ENCODE assay signal across 17 cellular contexts in genomic region chr10:132526676-132527075, GRCh38. TPM values are rescaled to one million over a fixed set of nuclear protein-coding genes. Genes with fewer than 3 reads are reported as not detected.
A peak's percentile ranks its signal among the peaks of the same experiment; 100 is the strongest.
DNase-seq lines count a peak whose midpoint lies in the region; ATAC-seq and TF ChIP-seq lines count a peak whose summit lies in the region.
"Had no signal": no experiment of that assay in that cellular context is flagged by ENCODE, and none has a peak within 500 bp of the region (broad histone marks: within the 10 kb centered on the region; RNA-seq: fewer than 3 reads in every experiment).

No MANE protein-coding gene starts in this region.

- H2AK9ac ChIP-seq in IMR-90 (replicated peaks; ENCODE audit: low read depth, low read length, poor library complexity), result no peak overlapping the region

- peak; percentile 35 for ATAC-seq in IMR-90 (ENCODE audit: low read depth)
- ATAC-seq: right lobe of liver; stimulated activated memory B cell treated with anti-CD40 and anti-IgM and Interleukin-4, amounts not matched to agents 10 μg/mL and 1 μg/mL and 100 μg/mL, for 72 hours had no signal

- H3K23ac ChIP-seq in IMR-90 (ENCODE audit: low read depth, low read length), result no peak overlapping the region
- no peak overlapping the region for H3K23ac ChIP-seq in mesenchymal stem cell (ENCODE audit: low read length in 2 of 2)

- H3K14ac ChIP-seq in IMR-90 (replicated peaks; ENCODE audit: low read depth, low read length), result no peak overlapping the region
- H3K14ac ChIP-seq in mesenchymal stem cell (ENCODE audit: low read length in 2 of 2), result no peak overlapping the region

- H2AK5ac ChIP-seq in IMR-90 (ENCODE audit: low read depth, low read length), result no peak overlapping the region
- H2AK5ac ChIP-seq in mesenchymal stem cell (ENCODE audit: low read length, severe bottlenecking), result no peak overlapping the region

- no peak overlapping the region for H2BK15ac ChIP-seq in IMR-90 (ENCODE audit: low read depth, low read length)
- H2BK15ac ChIP-seq in mesenchymal stem cell (ENCODE audit: low read depth, poor library complexity, severe bottlenecking), result no peak overlapping the region

- no peak overlapping the region for H2BK12ac ChIP-seq in mesenchymal stem cell (ENCODE audit: low read length in 2 of 2)

- 49% methylated on average over 2 of the region's 16 CpGs; no CpG with 5 or more reads in 1 of the 2 experiments for WGBS in IMR-90 (ENCODE audit: extremely low coverage in 2 of 2, insufficient read length in 1 of 2), 2 experiments
- 39% methylated on average over 11 of the region's 16 CpGs for WGBS in mesenchymal stem cell

- H3K56ac ChIP-seq in IMR-90 (ENCODE audit: extremely low read depth, insufficient read depth, low read length), result no peak overlapping the region

- H2BK20ac ChIP-seq in IMR-90 (ENCODE audit: low read depth, low read length), result no peak overlapping the region

- no peak overlapping the region for H2BK120ac ChIP-seq in IMR-90 (ENCODE audit: low read depth, low read length)
- no peak overlapping the region for H2BK120ac ChIP-seq in mesenchymal stem cell (ENCODE audit: low read depth, low read length)

- H4K8ac ChIP-seq in IMR-90 (ENCODE audit: low read depth in 2 of 2, low read length in 2 of 2), result no peak overlapping the region
- no peak overlapping the region for H4K8ac ChIP-seq in mesenchymal stem cell (ENCODE audit: low read length)

- H3K27ac ChIP-seq in IMR-90 (ENCODE audit: insufficient read depth, low read length), result no peak overlapping the region
- no peak overlapping the region for H3K27ac ChIP-seq in mesenchymal stem cell (ENCODE audit: low read length, poor library complexity, severe bottlenecking)
- H3K27ac ChIP-seq: BLaER1 treated with 17β-estradiol and CSF1 and Interleukin-3, amounts not matched to agents 10 nM and 100 nM; right lobe of liver had no signal

- H3K27me3 ChIP-seq in IMR-90 (ENCODE audit: control insufficient read depth, insufficient read depth, low read length), result no peaks in the 10 kb centered on the region
- H3K27me3 ChIP-seq in mesenchymal stem cell (ENCODE audit: control insufficient read depth in 1 of 2, insufficient read depth in 1 of 2, low read length in 2 of 2), result peaks cover 31 to 41% of the 10 kb centered on the region in 2 experiments
- H3K27me3 ChIP-seq: right lobe of liver had no signal

- POLR2A ChIA-PET in IMR-90 (lab: Charles Lee; ENCODE audit: unreplicated experiment), result interaction anchor here (0.6 kb wide), 1 partner anchor 10 kb away, joined by 3 read pairs; no protein-coding TSS in a partner anchor

- dilution Hi-C loops in IMR-90 (cut with HindIII; ENCODE audit: low sequenced_read_pairs, unreplicated experiment), result no loop called here

- DNase-seq in AG08396 (ENCODE audit: low spot score) (peak; percentile 73), IMR-90 (peak; percentile 72), dedifferentiated amniotic fluid mesenchymal stem cell (ENCODE audit: extremely low spot score) (peak; percentile 72), mesenchymal stem cell (peak; percentile 69), KBM-7 (no peak), HT-29 (ENCODE audit: low spot score) (no peak), NCI-H82 treated with DMSO at 0.1 percent for 48 hours (lab: John Stamatoyannopoulos, UW; ENCODE audit: unreplicated experiment) (no peak)
- no peak for DNase-seq in activated CD8-positive, alpha-beta memory T cell treated with anti-CD3 and anti-CD28 coated beads, Interleukin-2, amount 50 U/mL, for 4 hours
- DNase-seq: activated CD4-positive, alpha-beta T cell treated with anti-CD3 and anti-CD28 coated beads, Interleukin-2, amount 50 U/mL, for 4 hours; amygdala; DMS53; mammary epithelial cell; NCI-H1105 had no signal

- H3K4ac ChIP-seq in IMR-90 (ENCODE audit: low read depth, low read length) (no peak overlapping the region), mesenchymal stem cell (ENCODE audit: low read depth in 1 of 2, low read length in 2 of 2) (no peak overlapping the region)

- BruUV-seq in IMR-90 (replicated peaks; lab: Mats Ljungman, UMichigan), result no TSS peak

- H4K91ac ChIP-seq in IMR-90 (ENCODE audit: insufficient read depth, low read depth, low read length), result no peak overlapping the region
- no peak overlapping the region for H4K91ac ChIP-seq in mesenchymal stem cell (ENCODE audit: low read length)

- H2BK5ac ChIP-seq in IMR-90 (ENCODE audit: low read depth, low read length, poor library complexity, severe bottlenecking), result no peak overlapping the region
- no peak overlapping the region for H2BK5ac ChIP-seq in mesenchymal stem cell (ENCODE audit: low read depth, low read length, poor library complexity, severe bottlenecking)

- H3K9me3 ChIP-seq in IMR-90 (ENCODE audit: control insufficient read depth, insufficient read depth, low read length) (no peaks in the 10 kb centered on the region), mesenchymal stem cell (ENCODE audit: control insufficient read depth, low read length) (peaks cover 10% of the 10 kb centered on the region)
- H3K9me3 ChIP-seq: right lobe of liver had no signal

- H3K36me3 ChIP-seq in IMR-90 (ENCODE audit: control insufficient read depth, insufficient read depth, low read length) (no peaks in the 10 kb centered on the region), mesenchymal stem cell (ENCODE audit: control insufficient read depth in 1 of 2, insufficient read depth in 2 of 2, low read depth in 1 of 2, low read length in 2 of 2) (no peaks in the 10 kb centered on the region)
- H3K36me3 ChIP-seq: BLaER1 treated with 17β-estradiol and CSF1 and Interleukin-3, amounts not matched to agents 10 nM and 100 nM; right lobe of liver had no signal

- no peaks in the 10 kb centered on the region for H4K20me1 ChIP-seq in IMR-90 (ENCODE audit: insufficient read depth, low read length)

- H3K79me1 ChIP-seq in IMR-90 (ENCODE audit: low read depth in 1 of 2, low read length in 2 of 2) (no peaks in the 10 kb centered on the region; a peak in 1 of 4 replicates), mesenchymal stem cell (replicated peaks; ENCODE audit: low read length, poor library complexity, severe bottlenecking) (no peaks in the 10 kb centered on the region)

- no peak overlapping the region for H3K18ac ChIP-seq in IMR-90 (ENCODE audit: low read depth, low read length)
- no peak overlapping the region for H3K18ac ChIP-seq in mesenchymal stem cell (ENCODE audit: low read depth in 1 of 2, low read length in 2 of 2)

- H3K4me3 ChIP-seq in IMR-90 (ENCODE audit: insufficient read depth, low read depth, low read length) (no peak overlapping the region), mesenchymal stem cell (ENCODE audit: insufficient read depth in 1 of 2, low read depth in 1 of 2, low read length in 2 of 2) (no peak overlapping the region)
- H3K4me3 ChIP-seq: BLaER1 treated with 17β-estradiol and CSF1 and Interleukin-3, amounts not matched to agents 10 nM and 100 nM; HAP-1; right lobe of liver had no signal

- CTCF ChIA-PET in IMR-90 (lab: Yijun Ruan, JAX), result no interaction called here

- H3K4me1 ChIP-seq in IMR-90 (ENCODE audit: control insufficient read depth, insufficient read depth, low read length), result peaks cover 10% of the 10 kb centered on the region; the same call in 1 of the 2 replicates
- H3K4me1 ChIP-seq in mesenchymal stem cell (ENCODE audit: control insufficient read depth, insufficient read depth, low read depth, low read length), result no peaks in the 10 kb centered on the region
- H3K4me1 ChIP-seq: HAP-1, right lobe of liver had no signal

- in situ Hi-C loops in IMR-90 (cut with MboI; ENCODE audit: low sequenced_read_pairs) (no loop called here), KBM-7 (cut with MboI; ENCODE audit: low pct_unique_long_range_greater_than_20kb, low sequenced_read_pairs) (no loop called here)

- no peak overlapping the region for H2AFZ ChIP-seq in IMR-90 (replicated peaks; ENCODE audit: low read length, poor library complexity)
- no peak overlapping the region for H2AFZ ChIP-seq in mesenchymal stem cell (ENCODE audit: low read depth, low read length)

- no peak for TF ChIP-seq CTCF in IMR-90 (conservative IDR thresholded peaks at IDR 0.05; ENCODE audit: low read depth, low read length)

- H3K9ac ChIP-seq in IMR-90 (ENCODE audit: low read depth, low read length) (no peak overlapping the region), mesenchymal stem cell (ENCODE audit: low read length) (no peak overlapping the region)
- H3K9ac ChIP-seq: BLaER1 treated with 17β-estradiol and CSF1 and Interleukin-3, amounts not matched to agents 10 nM and 100 nM had no signal

- no peak overlapping the region for H4K5ac ChIP-seq in IMR-90 (ENCODE audit: low read depth, low read length)

- H3K9me1 ChIP-seq in IMR-90 (ENCODE audit: insufficient read depth, low read length), result 0 out of 2 replicates have a peak, but pooled peaks cover 3% of the 10 kb centered on the region

- TF ChIP-seq POLR2A in IMR-90 (IDR thresholded peaks at IDR 0.05; ENCODE audit: low read depth, low read length), result no peak

- TF ChIP-seq RAD21 in IMR-90 (IDR thresholded peaks at IDR 0.05; ENCODE audit: low read length), result no peak

- H3K4me2 ChIP-seq in IMR-90 (ENCODE audit: low read depth, low read length) (no peak overlapping the region), mesenchymal stem cell (ENCODE audit: low read length, poor library complexity, severe bottlenecking) (no peak overlapping the region)
- H3K4me2 ChIP-seq: BLaER1 treated with 17β-estradiol and CSF1 and Interleukin-3, amounts not matched to agents 10 nM and 100 nM had no signal

- intact Hi-C loops in IMR-90 (cut with micrococcal nuclease), result no loop called here

TF ChIP-seq in IMR-90, 13 proteins besides CTCF, POLR2A, EP300 and RAD21 (continues in another document):
- TF ChIP-seq RFX5 (IDR thresholded peaks at IDR 0.05; ENCODE audit: low read depth, low read length), result no peak
- no peak for TF ChIP-seq CHD1 (IDR thresholded peaks at IDR 0.05; ENCODE audit: low read depth, low read length)
- no peak for TF ChIP-seq RCOR1 (IDR thresholded peaks at IDR 0.05; ENCODE audit: insufficient replicate concordance, low read length)
- no peak for TF ChIP-seq MXI1 (IDR thresholded peaks at IDR 0.05; ENCODE audit: borderline replicate concordance, low read depth, low read length)
- TF ChIP-seq NFE2L2 (IDR thresholded peaks at IDR 0.05; ENCODE audit: low read depth, low read length), result peak; percentile 10; the same call in 1 of the 2 replicates

RNA-seq across cellular contexts. Expression of gene INPP5A, which starts 10.9 kb away (rescaled TPM):
- 31.7 and 36.7 TPM in 2 replicates for total RNA-seq in IMR-90 (2012; rRNA removed)
- 20.6 and 21.4 TPM in 2 replicates for polyA plus RNA-seq in IMR-90 (2012; rRNA removed)
- 15.9 and 20.4 TPM in 2 replicates for polyA plus RNA-seq in IMR-90 (2012; cell fraction: cytosol; rRNA removed)
- 12.2 and 16.8 TPM in 2 replicates for polyA plus RNA-seq in IMR-90 (2012; cell fraction: nucleus; rRNA removed; ENCODE audit: low replicate concordance)
- polyA plus RNA-seq in mesenchymal stem cell (2013, experiment 1 of 2), result 31.4 TPM
- polyA plus RNA-seq in mesenchymal stem cell (2013, experiment 2 of 2), result 32.2 TPM
- 18.0 and 22.7 TPM in 2 replicates for total RNA-seq in HT-29 (2014; rRNA removed; shearing (Covaris generic))

Comparison
In these comparisons a context has a peak if more than half of its experiments do, and no peak if none do; other contexts are left out.
1. DNase-seq: peak in AG08396 (single experiment), IMR-90 (single experiment), dedifferentiated amniotic fluid mesenchymal stem cell (single experiment) and mesenchymal stem cell (single experiment); none in KBM-7 (single experiment), HT-29 (single experiment), activated CD8-positive, alpha-beta memory T cell treated with anti-CD3 and anti-CD28 coated beads, Interleukin-2, amount 50 U/mL, for 4 hours (single experiment) and NCI-H82 treated with DMSO at 0.1 percent for 48 hours (single experiment).